In genomic region chr17:67818110-67819002, GRCh38 we compare ENCODE assay signal across 9 cellular contexts. TPM values are rescaled to one million over a fixed set of nuclear protein-coding genes. Genes with fewer than 3 reads are reported as not detected.
DNase-seq lines count a peak whose midpoint lies in the region; ATAC-seq and TF ChIP-seq lines count a peak whose summit lies in the region.
"Had no signal": no experiment of that assay in that cellular context is flagged by ENCODE, and none has a peak within 500 bp of the region (broad histone marks: within the 10 kb centered on the region; RNA-seq: fewer than 3 reads in every experiment).

No MANE protein-coding gene starts in this region.

- no peaks in the 10 kb centered on the region for H3K9me3 ChIP-seq in gastroesophageal sphincter

- WGBS in gastroesophageal sphincter (ENCODE audit: low coverage in 1 of 2), 2 donors = 57 to 62% methylated on average over 5 of the region's 7 CpGs

- H3K27ac ChIP-seq in gastroesophageal sphincter = no peak overlapping the region

- H3K27me3 ChIP-seq in gastroesophageal sphincter = no peaks in the 10 kb centered on the region

- no peaks in the 10 kb centered on the region for H3K4me1 ChIP-seq in gastroesophageal sphincter

- H3K36me3 ChIP-seq in gastroesophageal sphincter = no peaks in the 10 kb centered on the region

- no peak for TF ChIP-seq POLR2A in gastroesophageal sphincter (IDR thresholded peaks at IDR 0.05)

- H3K4me3 ChIP-seq in gastroesophageal sphincter = no peak overlapping the region

- peak; percentile 65 for DNase-seq in GM13977 (ENCODE audit: low spot score)
- DNase-seq in ecto neural progenitor cell (ENCODE audit: low spot score) = peak; percentile 36
- DNase-seq in effector CD8-positive, alpha-beta T cell (lab: John Stamatoyannopoulos, UW) = no peak
- no peak for DNase-seq in NCI-H2029 (lab: John Stamatoyannopoulos, UW)
- DNase-seq in midbrain (lab: John Stamatoyannopoulos, UW) = no peak

- no peak for TF ChIP-seq CTCF in GM13977 (IDR thresholded peaks at IDR 0.05; ENCODE audit: extremely low read depth, insufficient read depth, missing control alignments)
- no peak for TF ChIP-seq CTCF in gastroesophageal sphincter (IDR thresholded peaks at IDR 0.05)

- TF ChIP-seq EP300 in gastroesophageal sphincter (IDR thresholded peaks at IDR 0.05) = no peak

- in situ Hi-C loops in GM13977 (cut with MboI; ENCODE audit: low pct_unique_long_range_greater_than_20kb, low sequenced_read_pairs, unreplicated experiment) = no loop called here

- ATAC-seq in GM21367 (IDR thresholded peaks at IDR 0.05; ENCODE audit: unreplicated experiment) = peak; percentile 63
- ATAC-seq in HG03139 (IDR thresholded peaks at IDR 0.05; ENCODE audit: unreplicated experiment) = peak; percentile 46
- no peak for ATAC-seq in gastroesophageal sphincter
- ATAC-seq: activated naive CD4-positive, alpha-beta T cell treated with anti-CD3 and anti-CD28 coated beads, Interleukin-2, amount 50 U/mL, for 72 hours had no signal

RNA-seq across cellular contexts. Expression of gene BPTF, which starts 6.9 kb away (rescaled TPM):
- 10 to 100 TPM; 55.5 to 74.5 (median 68.3) TPM for total RNA-seq in gastroesophageal sphincter

Comparison
In these comparisons a context has a peak if more than half of its experiments do, and no peak if none do; other contexts are left out.
1. DNase-seq: peak in GM13977 (single experiment) and ecto neural progenitor cell (single experiment); none in effector CD8-positive, alpha-beta T cell (single experiment), NCI-H2029 (single experiment) and midbrain (single experiment).